In the genomic region with DNA sequence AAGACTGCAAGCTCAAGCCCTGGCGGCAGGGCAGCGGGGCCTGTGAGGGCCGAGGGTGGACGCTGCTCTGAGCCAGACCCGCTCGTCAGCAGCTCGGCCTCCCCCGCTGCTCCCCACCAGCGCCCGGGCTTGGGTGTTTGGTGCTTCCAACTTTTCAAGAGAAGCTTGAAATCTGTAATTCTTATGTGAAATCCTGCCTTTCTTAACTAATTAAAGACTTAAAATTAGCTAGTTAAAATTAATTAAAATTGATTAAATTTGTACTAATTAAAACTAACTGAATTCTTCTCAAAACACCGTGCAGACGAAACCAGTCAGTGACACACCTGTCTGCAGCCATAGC, we compare ENCODE assay signal across 11 cellular contexts. TPM values are rescaled to one million over a fixed set of nuclear protein-coding genes. Genes with fewer than 3 reads are reported as not detected.
A peak's percentile ranks its signal among the peaks of the same experiment; 100 is the strongest.
DNase-seq lines count a peak whose midpoint lies in the region; ATAC-seq and TF ChIP-seq lines count a peak whose summit lies in the region.
"Had no signal": no experiment of that assay in that cellular context is flagged by ENCODE, and none has a peak within 500 bp of the region (broad histone marks: within the 10 kb centered on the region; RNA-seq: fewer than 3 reads in every experiment).

No MANE protein-coding gene starts in this region.

- no peak for TF ChIP-seq POLR2A in esophagus squamous epithelium (IDR thresholded peaks at IDR 0.05)

- H3K36me3 Mint-ChIP-seq in activated CD4-positive, alpha-beta memory T cell treated with anti-CD3 and anti-CD28 coated beads for 36 hours: no peaks in the 10 kb centered on the region
- H3K36me3 Mint-ChIP-seq: activated naive CD8-positive, alpha-beta T cell treated with anti-CD3 and anti-CD28 coated beads for 36 hours had no signal

- peak overlapping the region; percentile 62 for H3K9ac ChIP-seq in skeletal muscle satellite cell (ENCODE audit: low read depth, low read length)

- peaks cover 13% of the 10 kb centered on the region for H3K27me3 Mint-ChIP-seq in activated CD4-positive, alpha-beta memory T cell treated with anti-CD3 and anti-CD28 coated beads for 36 hours
- H3K27me3 Mint-ChIP-seq: activated naive CD8-positive, alpha-beta T cell treated with anti-CD3 and anti-CD28 coated beads for 36 hours had no signal

- H3K27me3 ChIP-seq in esophagus squamous epithelium: peaks cover 0 to 54% (median 0%) of the 10 kb centered on the region in 4 donors
- peaks cover 41% of the 10 kb centered on the region for H3K27me3 ChIP-seq in skeletal muscle satellite cell (ENCODE audit: control insufficient read depth, insufficient read depth, low read length)

- 28 to 46% methylated on average over 8 to 10 of the region's 12 CpGs for WGBS in esophagus squamous epithelium, 2 donors

- peaks cover 6 to 29% (median 12%) of the 10 kb centered on the region in 3 donors for H3K4me1 ChIP-seq in esophagus squamous epithelium
- H3K4me1 ChIP-seq in skeletal muscle satellite cell (ENCODE audit: control insufficient read depth, insufficient read depth, low read length): peaks cover 23% of the 10 kb centered on the region
- H3K4me1 ChIP-seq: foreskin keratinocyte had no signal

- ATAC-seq in HG02981 (IDR thresholded peaks at IDR 0.05; ENCODE audit: unreplicated experiment): no peak

- peak; percentile 77 for TF ChIP-seq CTCF in C4-2B (conservative IDR thresholded peaks at IDR 0.05)
- TF ChIP-seq CTCF in RWPE1 (conservative IDR thresholded peaks at IDR 0.05; ENCODE audit: low read depth): peak; percentile 28
- no peak for TF ChIP-seq CTCF in esophagus squamous epithelium (IDR thresholded peaks at IDR 0.05)

- H3K4me1 Mint-ChIP-seq in activated CD4-positive, alpha-beta memory T cell treated with anti-CD3 and anti-CD28 coated beads for 36 hours (ENCODE audit: low read depth): peaks cover 19% of the 10 kb centered on the region

- no peaks in the 10 kb centered on the region for H3K36me3 ChIP-seq in esophagus squamous epithelium
- H3K36me3 ChIP-seq in skeletal muscle satellite cell (ENCODE audit: insufficient read depth, low read length): no peaks in the 10 kb centered on the region

- H3K4me3 ChIP-seq in esophagus squamous epithelium (peak overlapping the region in 1 of 4 donors; percentile 70), skeletal muscle satellite cell (ENCODE audit: low read length) (peak overlapping the region; percentile 71)
- H3K4me3 ChIP-seq: mucosa of descending colon had no signal

- POLR2A ChIA-PET in RWPE1 (lab: Yijun Ruan, JAX; ENCODE audit: low non-redundant PET): no interaction called here
- POLR2A ChIA-PET in activated CD4-positive, alpha-beta memory T cell treated with anti-CD3 and anti-CD28 coated beads for 36 hours (lab: Charles Lee): interaction anchor here (0.7 kb wide), 1 partner anchor 28 kb away, joined by 3 read pairs; no protein-coding TSS in a partner anchor

- CTCF ChIA-PET in RWPE1 (lab: Yijun Ruan, JAX): interaction anchor here (0.6 to 1.6 kb wide), 14 partner anchors 9 to 359 kb away, joined by 3 to 10 read pairs (median 4); no protein-coding TSS in a partner anchor
- CTCF ChIA-PET in activated CD4-positive, alpha-beta memory T cell treated with anti-CD3 and anti-CD28 coated beads for 36 hours (lab: Charles Lee): interaction anchor here (0.6 to 1.2 kb wide), 6 partner anchors 17 to 265 kb away, joined by 3 to 8 read pairs (median 3); no protein-coding TSS in a partner anchor

- H3K9me3 Mint-ChIP-seq in activated CD4-positive, alpha-beta memory T cell treated with anti-CD3 and anti-CD28 coated beads for 36 hours: no peaks in the 10 kb centered on the region
- H3K9me3 Mint-ChIP-seq: activated naive CD8-positive, alpha-beta T cell treated with anti-CD3 and anti-CD28 coated beads for 36 hours had no signal

- H3K9me3 ChIP-seq in esophagus squamous epithelium (no peaks in the 10 kb centered on the region), skeletal muscle satellite cell (replicated peaks; ENCODE audit: low read length) (no peaks in the 10 kb centered on the region)
- H3K9me3 ChIP-seq: mucosa of descending colon had no signal

- peak overlapping the region; percentile 88 for H3K4me2 ChIP-seq in skeletal muscle satellite cell (ENCODE audit: low read length)

- DNase-seq in RWPE1 (ENCODE audit: low spot score) (no peak), esophagus squamous epithelium (lab: John Stamatoyannopoulos, UW) (no peak), cortex of kidney (lab: John Stamatoyannopoulos, UW) (no peak), SKM-1 (lab: John Stamatoyannopoulos, UW; ENCODE audit: unreplicated experiment) (no peak)
- DNase-seq in activated CD4-positive, alpha-beta memory T cell treated with anti-CD3 and anti-CD28 coated beads for 36 hours: no peak

- intact Hi-C loops in esophagus squamous epithelium (cut with DNase I): loop anchor here (5.0 kb wide), 2 partner anchors 41 to 266 kb away; no protein-coding TSS in a partner anchor
- intact Hi-C loops in activated CD4-positive, alpha-beta memory T cell treated with anti-CD3 and anti-CD28 coated beads for 36 hours (cut with micrococcal nuclease): no loop called here

- no peak overlapping the region for H3K27ac Mint-ChIP-seq in activated CD4-positive, alpha-beta memory T cell treated with anti-CD3 and anti-CD28 coated beads for 36 hours
- H3K27ac Mint-ChIP-seq: activated naive CD8-positive, alpha-beta T cell treated with anti-CD3 and anti-CD28 coated beads for 36 hours had no signal

- no peak overlapping the region for H3K4me3 Mint-ChIP-seq in activated CD4-positive, alpha-beta memory T cell treated with anti-CD3 and anti-CD28 coated beads for 36 hours

- H3K27ac ChIP-seq in C4-2B (peak overlapping the region; percentile 67), RWPE1 (peak overlapping the region; percentile 59), esophagus squamous epithelium (peak overlapping the region; percentile 56 to 94 (median 78))
- H3K27ac ChIP-seq: foreskin keratinocyte had no signal

RNA-seq across cellular contexts. Expression of a gene that starts 14.0 kb away (rescaled TPM):
- 1 to 10 TPM; 1.6 to 4.6 (median 2.9) TPM for total RNA-seq in esophagus squamous epithelium
- 12.4 and 15.5 TPM in 2 replicates for total RNA-seq in skeletal muscle satellite cell (2012; rRNA removed)
- 10 to 100 TPM; 29.2 to 30.3 TPM for total RNA-seq in activated CD4-positive, alpha-beta memory T cell treated with anti-CD3 and anti-CD28 coated beads for 36 hours

Comparison
In these comparisons a context has a peak if more than half of its experiments do, and no peak if none do; other contexts are left out.
1. CTCF ChIP-seq: peak in C4-2B (single experiment) and RWPE1 (single experiment); none in esophagus squamous epithelium (0 of 6).
2. RNA of a gene that starts 14.0 kb away (total RNA-seq): 29.2 to 30.3 TPM in activated CD4-positive, alpha-beta memory T cell treated with anti-CD3 and anti-CD28 coated beads for 36 hours; 1.6 to 4.6 TPM in esophagus squamous epithelium; every median in the first group is over 4 times any median in the second.
3. Peak in every context shown above with its lines, with median percentiles within 50 percentile points of each other: H3K27ac ChIP-seq.